In genomic region chrX:9677098-9677739, GRCh38 we compare ENCODE assay signal across 8 cellular contexts.
A peak's percentile ranks its signal among the peaks of the same experiment; 100 is the strongest.
DNase-seq lines count a peak whose midpoint lies in the region; ATAC-seq lines count a peak whose summit lies in the region.

No MANE protein-coding gene starts in this region.

- no peak for DNase-seq in Right ventricle myocardium superior
- DNase-seq in cardiac septum (ENCODE audit: low spot score): no peak
- DNase-seq in SW480 (ENCODE audit: low spot score): peak; percentile 8
- DNase-seq in left colon: peak; percentile 63 to 71
- DNase-seq in DMS53 (lab: John Stamatoyannopoulos, UW): no peak
- DNase-seq in NCI-H1417 treated with DMSO at 0.1 percent for 48 hours (lab: John Stamatoyannopoulos, UW): no peak
- DNase-seq in H4 (ENCODE audit: low spot score): no peak

- intact Hi-C loops in Right ventricle myocardium superior (cut with DNase I) (no loop called here), cardiac septum (cut with DNase I) (no loop called here), left colon (cut with DNase I, micrococcal nuclease) (no loop called here)

- ATAC-seq in Right ventricle myocardium superior (ENCODE audit: poor library complexity): peak; percentile 70
- ATAC-seq in HG03066 (IDR thresholded peaks at IDR 0.05; ENCODE audit: low read depth, unreplicated experiment): peak; percentile 98
- peak; percentile 93 for ATAC-seq in left colon

Comparison
In these comparisons a context has a peak if more than half of its experiments do, and no peak if none do; other contexts are left out.
1. DNase-seq: peak in SW480 (single experiment) and left colon (2 of 2); none in Right ventricle myocardium superior (single experiment), cardiac septum (single experiment), DMS53 (single experiment), NCI-H1417 treated with DMSO at 0.1 percent for 48 hours (single experiment) and H4 (single experiment).
2. Peak in every context shown above with its lines, with median percentiles within 50 percentile points of each other: ATAC-seq.